ENCODE assay signal across 29 cellular contexts in genomic region chr13:52092087-52092486, GRCh38. TPM values are rescaled to one million over a fixed set of nuclear protein-coding genes. Genes with fewer than 3 reads are reported as not detected.
"Had no signal": no experiment of that assay in that cellular context is flagged by ENCODE, and none has a peak within 500 bp of the region (broad histone marks: within the 10 kb centered on the region; RNA-seq: fewer than 3 reads in every experiment).

No MANE protein-coding gene starts in this region.

- H3K27ac ChIP-seq: colonic mucosa, coronary artery, dorsolateral prefrontal cortex, epithelial cell of prostate, esophagus muscularis mucosa, esophagus squamous epithelium, foreskin keratinocyte, gastrocnemius medialis, gastroesophageal sphincter, heart left ventricle, heart right ventricle had no signal

- FAIRE-seq: colon, endometrium, endothelial cell of umbilical vein, frontal cortex had no signal

- H3K4me1 ChIP-seq: colonic mucosa, esophagus muscularis mucosa, esophagus squamous epithelium, gastrocnemius medialis, gastroesophageal sphincter, heart left ventricle, heart right ventricle had no signal

- DNase-seq: colonic mucosa; cortex of kidney; dermis blood vessel endothelial cell; dorsolateral prefrontal cortex; effector CD4-positive, alpha-beta T cell; effector CD8-positive, alpha-beta T cell; effector memory CD4-positive, alpha-beta T cell; effector memory CD8-positive, alpha-beta T cell; endodermal cell; erythroblast; esophagus squamous epithelium; foreskin fibroblast; foreskin keratinocyte; foreskin melanocyte; gastrocnemius medialis; glutamatergic neuron; head of caudate nucleus; heart left ventricle; heart right ventricle had no signal

- H3K27me3 ChIP-seq: colonic mucosa, dorsolateral prefrontal cortex, esophagus muscularis mucosa, esophagus squamous epithelium, foreskin keratinocyte, gastrocnemius medialis, gastroesophageal sphincter, heart left ventricle, heart right ventricle had no signal

- H3K36me3 ChIP-seq: colonic mucosa, esophagus muscularis mucosa, esophagus squamous epithelium, gastrocnemius medialis, gastroesophageal sphincter, heart left ventricle, heart right ventricle had no signal

- H3K9me3 ChIP-seq: colonic mucosa, esophagus muscularis mucosa, esophagus squamous epithelium, gastrocnemius medialis, gastroesophageal sphincter, heart left ventricle, heart right ventricle had no signal

- H3K4me3 ChIP-seq: colonic mucosa, coronary artery, dorsolateral prefrontal cortex, esophagus muscularis mucosa, esophagus squamous epithelium, gastrocnemius medialis, gastroesophageal sphincter, heart left ventricle, heart right ventricle had no signal

- ATAC-seq: effector memory CD8-positive, alpha-beta T cell; esophagus mucosa; foreskin keratinocyte; gastrocnemius medialis; gastroesophageal sphincter; heart left ventricle; heart right ventricle had no signal

RNA-seq across cellular contexts. Expression of gene NEK5, which starts 36.8 kb away (rescaled TPM):
- total RNA-seq: epithelial cell of proximal tubule, foreskin keratinocyte had no signal
